ENCODE assay signal across 14 cellular contexts in the genomic region with DNA sequence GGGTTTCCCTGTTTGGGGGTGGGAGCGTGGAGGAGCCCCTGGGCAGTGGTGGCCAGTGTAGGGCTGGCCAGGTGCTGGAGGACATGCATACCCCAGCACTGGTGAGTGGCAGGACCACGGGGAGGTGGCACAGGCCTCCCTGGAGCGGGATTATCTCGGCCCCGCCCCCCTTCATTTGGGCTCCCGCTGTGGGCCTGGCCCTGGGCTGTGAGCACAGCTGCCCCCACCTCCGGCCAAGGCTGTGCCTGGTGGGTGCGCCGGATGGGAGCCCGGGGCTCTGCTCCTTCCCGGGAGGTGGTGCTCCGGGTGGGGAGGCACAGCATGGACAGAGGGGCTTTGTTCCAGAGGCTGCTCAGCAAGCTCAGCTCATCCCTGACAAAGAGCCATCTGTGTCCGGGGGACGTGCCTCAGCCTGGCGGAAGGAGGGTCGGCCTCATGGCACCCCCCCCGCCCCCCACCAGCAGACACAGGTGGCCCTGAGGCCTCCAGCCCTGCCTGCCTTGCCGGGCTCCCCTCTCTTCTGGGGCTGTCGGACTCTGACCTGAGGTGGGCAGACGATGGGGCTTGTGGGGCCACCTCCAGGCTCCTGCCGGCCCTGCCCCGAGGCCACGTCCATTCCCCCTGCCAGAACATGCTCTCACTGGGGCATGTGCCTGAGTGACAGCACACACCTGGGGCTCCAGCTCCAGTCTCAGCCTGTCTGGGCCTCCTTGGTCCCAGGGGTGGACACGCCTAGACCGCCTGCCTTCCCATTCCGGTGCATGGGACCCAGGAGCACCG. TPM values are rescaled to one million over a fixed set of nuclear protein-coding genes. Genes with fewer than 3 reads are reported as not detected.
DNase-seq lines count a peak whose midpoint lies in the region; ATAC-seq lines count a peak whose summit lies in the region.
"Had no signal": no experiment of that assay in that cellular context is flagged by ENCODE, and none has a peak within 500 bp of the region (broad histone marks: within the 10 kb centered on the region; RNA-seq: fewer than 3 reads in every experiment).

No MANE protein-coding gene starts in this region.

- no peaks in the 10 kb centered on the region for H3K27me3 Mint-ChIP-seq in activated CD4-positive, alpha-beta T cell treated with anti-CD3 and anti-CD28 coated beads, Interleukin-2, amount 10 ng/mL, durations not matched to agents 24 days and 14 days

- H3K27ac ChIP-seq in layer of hippocampus (ENCODE audit: low read depth, low read length) (peak overlapping the region; percentile 98), substantia nigra (ENCODE audit: low read depth, low read length, poor library complexity, severe bottlenecking) (peak overlapping the region; percentile 99)
- H3K27ac ChIP-seq: A549, adrenal gland had no signal

- DNase-seq in activated CD4-positive, alpha-beta T cell treated with anti-CD3 and anti-CD28 coated beads, Interleukin-2, amount 50 U/mL, for 1 hour, result peak; percentile 12
- DNase-seq in activated CD4-positive, alpha-beta T cell treated with anti-CD3 and anti-CD28 coated beads, Interleukin-2, amount 10 ng/mL, durations not matched to agents 24 days and 14 days, result no peak
- peak in 56 of 58 donors; percentile 20 to 95 (median 82) for DNase-seq in anterior cingulate cortex (lab: John Stamatoyannopoulos, UW)
- DNase-seq in substantia nigra (lab: John Stamatoyannopoulos, UW), result peak in 48 of 49 donors; percentile 58 to 96 (median 88)
- no peak for DNase-seq in kidney tubule cell (ENCODE audit: low spot score)
- DNase-seq in GM19240 (ENCODE audit: insufficient read length, low spot score), result no peak
- DNase-seq: adrenal gland, Kasumi-1, NCI-H2029 had no signal

- no peak overlapping the region for H3K27ac Mint-ChIP-seq in activated CD4-positive, alpha-beta T cell treated with anti-CD3 and anti-CD28 coated beads, Interleukin-2, amount 10 ng/mL, durations not matched to agents 24 days and 14 days

- no peaks in the 10 kb centered on the region for H3K9me3 Mint-ChIP-seq in activated CD4-positive, alpha-beta T cell treated with anti-CD3 and anti-CD28 coated beads, Interleukin-2, amount 10 ng/mL, durations not matched to agents 24 days and 14 days
- H3K9me3 Mint-ChIP-seq: effector memory CD8-positive, alpha-beta T cell had no signal

- intact Hi-C loops in activated CD4-positive, alpha-beta T cell treated with anti-CD3 and anti-CD28 coated beads, Interleukin-2, amount 10 ng/mL, durations not matched to agents 24 days and 14 days (cut with micrococcal nuclease), result no loop called here

- H3K4me3 Mint-ChIP-seq in activated CD4-positive, alpha-beta T cell treated with anti-CD3 and anti-CD28 coated beads, Interleukin-2, amount 10 ng/mL, durations not matched to agents 24 days and 14 days, result no peak overlapping the region

- H3K36me3 Mint-ChIP-seq in activated CD4-positive, alpha-beta T cell treated with anti-CD3 and anti-CD28 coated beads, Interleukin-2, amount 10 ng/mL, durations not matched to agents 24 days and 14 days (ENCODE audit: low read depth), result peaks cover 1% of the 10 kb centered on the region

- no peak for ATAC-seq in HG03135 (IDR thresholded peaks at IDR 0.05; ENCODE audit: unreplicated experiment)
- ATAC-seq: effector memory CD8-positive, alpha-beta T cell; right cardiac atrium had no signal

- no peaks in the 10 kb centered on the region for H3K27me3 ChIP-seq in layer of hippocampus (ENCODE audit: control insufficient read depth, insufficient read depth, low read length)

- no peaks in the 10 kb centered on the region for H3K4me1 Mint-ChIP-seq in activated CD4-positive, alpha-beta T cell treated with anti-CD3 and anti-CD28 coated beads, Interleukin-2, amount 10 ng/mL, durations not matched to agents 24 days and 14 days

RNA-seq across cellular contexts. Expression of gene TEDC1, which starts 8.4 kb away (rescaled TPM):
- 41.4 and 43.3 TPM in 2 replicates for total RNA-seq in activated CD4-positive, alpha-beta T cell treated with anti-CD3 and anti-CD28 coated beads, Interleukin-2, amount 10 ng/mL, durations not matched to agents 24 days and 14 days

RNA-seq across cellular contexts. Expression of gene CRIP1, which starts 12.8 kb away (rescaled TPM):
- total RNA-seq in activated CD4-positive, alpha-beta T cell treated with anti-CD3 and anti-CD28 coated beads, Interleukin-2, amount 10 ng/mL, durations not matched to agents 24 days and 14 days, result 99.3 and 110 TPM in 2 replicates

RNA-seq across cellular contexts. Expression of gene CRIP2, which starts 24.8 kb away (rescaled TPM):
- total RNA-seq in activated CD4-positive, alpha-beta T cell treated with anti-CD3 and anti-CD28 coated beads, Interleukin-2, amount 10 ng/mL, durations not matched to agents 24 days and 14 days, result 0.37 and 0.43 TPM in 2 replicates

RNA-seq across cellular contexts. Expression of gene TMEM121, which starts 26.9 kb away (rescaled TPM):
- total RNA-seq in activated CD4-positive, alpha-beta T cell treated with anti-CD3 and anti-CD28 coated beads, Interleukin-2, amount 10 ng/mL, durations not matched to agents 24 days and 14 days, result 9.1 and 10.3 TPM in 2 replicates

Comparison
In these comparisons a context has a peak if more than half of its experiments do, and no peak if none do; other contexts are left out.
1. DNase-seq: peak in activated CD4-positive, alpha-beta T cell treated with anti-CD3 and anti-CD28 coated beads, Interleukin-2, amount 50 U/mL, for 1 hour (single experiment), anterior cingulate cortex (56 of 58) and substantia nigra (48 of 49); none in activated CD4-positive, alpha-beta T cell treated with anti-CD3 and anti-CD28 coated beads, Interleukin-2, amount 10 ng/mL, durations not matched to agents 24 days and 14 days (single experiment), kidney tubule cell (single experiment) and GM19240 (single experiment).